Comparison of ENCODE assay signal across 1 cellular context in the genomic region with DNA sequence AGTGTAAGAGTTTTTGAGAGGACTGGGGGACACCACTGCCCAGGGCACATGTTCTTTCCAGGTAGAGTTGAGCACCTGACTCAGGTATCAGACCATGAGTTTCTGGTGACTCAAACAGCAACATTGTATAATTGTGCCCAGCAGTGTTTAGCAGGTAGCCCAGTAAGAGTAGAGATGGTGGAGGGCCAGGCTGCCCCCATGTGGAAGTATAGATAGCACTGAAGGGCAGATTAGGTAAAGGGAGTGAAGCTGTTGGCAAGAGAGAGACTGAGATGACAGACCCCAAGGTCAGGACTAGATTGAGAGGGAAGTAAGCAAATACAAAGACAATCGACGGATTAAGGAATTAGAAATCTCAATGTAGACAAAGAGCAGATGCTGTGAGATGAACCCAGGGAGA.
TF ChIP-seq lines count a peak whose summit lies in the region.

No MANE protein-coding gene starts in this region.

TF ChIP-seq in WTC11, 78 proteins besides CTCF, POLR2A, EP300 and RAD21 (continued from another document):
- TF ChIP-seq ZNF425 (CRISPR knock-in tag; conservative IDR thresholded peaks at IDR 0.05) (no peak), ARID4B (CRISPR knock-in tag; IDR thresholded peaks at IDR 0.05; ENCODE audit: borderline replicate concordance) (no peak), KAT7 (CRISPR knock-in tag; IDR thresholded peaks at IDR 0.05; ENCODE audit: borderline replicate concordance) (no peak), ERG (CRISPR knock-in tag; IDR thresholded peaks at IDR 0.05) (no peak), ZNF263 (CRISPR knock-in tag; IDR thresholded peaks at IDR 0.05; ENCODE audit: low read depth) (no peak), ZNF423 (CRISPR knock-in tag; IDR thresholded peaks at IDR 0.05) (no peak), CREM (CRISPR knock-in tag; IDR thresholded peaks at IDR 0.05) (no peak)
